ENCODE assay signal across 8 cellular contexts in genomic region chr10:26859241-26860025, GRCh38. TPM values are rescaled to one million over a fixed set of nuclear protein-coding genes. Genes with fewer than 3 reads are reported as not detected.
DNase-seq lines count a peak whose midpoint lies in the region; ATAC-seq and TF ChIP-seq lines count a peak whose summit lies in the region.

No MANE protein-coding gene starts in this region.

- no peak for TF ChIP-seq CTCF in brain microvascular endothelial cell (IDR thresholded peaks at IDR 0.05; ENCODE audit: low read depth, low read length, missing control alignments)

- no peak for ATAC-seq in stimulated activated naive CD8-positive, alpha-beta T cell treated with anti-CD3 and anti-CD28 coated beads, Interleukin-15, Interleukin-2, amounts not matched to agents 100 U/mL and 50 U/mL, for 24 hours
- ATAC-seq in GM21825 (IDR thresholded peaks at IDR 0.05; ENCODE audit: unreplicated experiment) (no peak), GM21619 (IDR thresholded peaks at IDR 0.05; ENCODE audit: unreplicated experiment) (no peak)

- DNase-seq in stimulated activated naive CD8-positive, alpha-beta T cell treated with anti-CD3 and anti-CD28 coated beads, Interleukin-15, Interleukin-2, amounts not matched to agents 100 U/mL and 50 U/mL, for 24 hours: no peak
- no peak for DNase-seq in brain microvascular endothelial cell
- no peak for DNase-seq in cerebellum (ENCODE audit: low spot score)
- no peak for DNase-seq in stimulated activated CD4-positive, alpha-beta T cell treated with anti-CD3 and anti-CD28 coated beads, Interleukin-2, amount 100 ng/mL, for 24 hours

- peak overlapping the region; percentile 99 for H3K27ac Mint-ChIP-seq in stimulated activated naive CD8-positive, alpha-beta T cell treated with anti-CD3 and anti-CD28 coated beads, Interleukin-15, Interleukin-2, amounts not matched to agents 100 ng/mL and 50 ng/mL, for 24 hours

- no peaks in the 10 kb centered on the region for H3K9me3 Mint-ChIP-seq in stimulated activated naive CD8-positive, alpha-beta T cell treated with anti-CD3 and anti-CD28 coated beads, Interleukin-15, Interleukin-2, amounts not matched to agents 100 ng/mL and 50 ng/mL, for 24 hours

- in situ Hi-C loops in brain microvascular endothelial cell (cut with HindIII; ENCODE audit: low pct_ligation_motif_present, low sequenced_read_pairs): no loop called here

- H3K4me3 ChIP-seq in brain microvascular endothelial cell (ENCODE audit: low read depth, low read length) (peak overlapping the region; percentile 88), mesodermal cell (ENCODE audit: extremely low read depth, insufficient read depth, low read length, poor library complexity, severe bottlenecking) (peak overlapping the region; percentile 99)

- peaks cover 57% of the 10 kb centered on the region for H3K4me1 Mint-ChIP-seq in stimulated activated naive CD8-positive, alpha-beta T cell treated with anti-CD3 and anti-CD28 coated beads, Interleukin-15, Interleukin-2, amounts not matched to agents 100 ng/mL and 50 ng/mL, for 24 hours (ENCODE audit: low read depth)

- H3K9me3 ChIP-seq in mesodermal cell (ENCODE audit: control insufficient read depth, low read length): no peaks in the 10 kb centered on the region

- H3K27me3 Mint-ChIP-seq in stimulated activated naive CD8-positive, alpha-beta T cell treated with anti-CD3 and anti-CD28 coated beads, Interleukin-15, Interleukin-2, amounts not matched to agents 100 ng/mL and 50 ng/mL, for 24 hours: peaks cover 5% of the 10 kb centered on the region

- WGBS in mesodermal cell (ENCODE audit: insufficient coverage in 2 of 2), 2 experiments: 0% methylated on average over 1 of the region's 14 CpGs

- H3K36me3 Mint-ChIP-seq in stimulated activated naive CD8-positive, alpha-beta T cell treated with anti-CD3 and anti-CD28 coated beads, Interleukin-15, Interleukin-2, amounts not matched to agents 100 ng/mL and 50 ng/mL, for 24 hours (ENCODE audit: low read depth): peaks cover 3% of the 10 kb centered on the region

- peak overlapping the region; percentile 97 for H3K4me3 Mint-ChIP-seq in stimulated activated naive CD8-positive, alpha-beta T cell treated with anti-CD3 and anti-CD28 coated beads, Interleukin-15, Interleukin-2, amounts not matched to agents 100 ng/mL and 50 ng/mL, for 24 hours

- H3K36me3 ChIP-seq in brain microvascular endothelial cell (replicated peaks) (no peaks in the 10 kb centered on the region), mesodermal cell (ENCODE audit: control insufficient read depth, insufficient read depth, low read length) (no peaks in the 10 kb centered on the region)

- H3K27ac ChIP-seq in brain microvascular endothelial cell (peak overlapping the region; percentile 65), mesodermal cell (ENCODE audit: low read depth, low read length, severe bottlenecking) (peak overlapping the region; percentile 90)

- H3K4me1 ChIP-seq in mesodermal cell (ENCODE audit: control insufficient read depth, insufficient read depth, low read length, poor library complexity, severe bottlenecking): peaks cover 15% of the 10 kb centered on the region

- H3K27me3 ChIP-seq in brain microvascular endothelial cell (replicated peaks): no peaks in the 10 kb centered on the region

RNA-seq across cellular contexts. Expression of gene ABI1, which starts 1.3 kb away (rescaled TPM):
- polyA plus RNA-seq in mesodermal cell (2013, experiment 1 of 2): 47.6 TPM
- 52.8 TPM for polyA plus RNA-seq in mesodermal cell (2013, experiment 2 of 2)
- 54.4 TPM for total RNA-seq in cerebellum
